Comparison of ENCODE assay signal across 11 cellular contexts in genomic region chr7:920351-921070, GRCh38. TPM values are rescaled to one million over a fixed set of nuclear protein-coding genes. Genes with fewer than 3 reads are reported as not detected.
DNase-seq lines count a peak whose midpoint lies in the region; ATAC-seq and TF ChIP-seq lines count a peak whose summit lies in the region.
"Had no signal": no experiment of that assay in that cellular context is flagged by ENCODE, and none has a peak within 500 bp of the region (broad histone marks: within the 10 kb centered on the region; RNA-seq: fewer than 3 reads in every experiment).

No MANE protein-coding gene starts in this region.

- no peak overlapping the region for H3K18ac ChIP-seq in trophoblast cell (ENCODE audit: low read length)

- H3K4me1 ChIP-seq in trophoblast cell (ENCODE audit: control insufficient read depth in 1 of 2, insufficient read depth in 2 of 2, low read length in 2 of 2): peaks cover 2 to 6% of the 10 kb centered on the region in 2 experiments
- H3K4me1 ChIP-seq: psoas muscle had no signal

- no peak for ATAC-seq in CD4-positive, alpha-beta T cell (ENCODE audit: poor library complexity)
- ATAC-seq in T-helper 17 cell: no peak
- no peak for ATAC-seq in HG03108 (IDR thresholded peaks at IDR 0.05; ENCODE audit: unreplicated experiment)
- ATAC-seq in GM21717 (IDR thresholded peaks at IDR 0.05; ENCODE audit: unreplicated experiment): no peak
- ATAC-seq in GM21515 (IDR thresholded peaks at IDR 0.05; ENCODE audit: unreplicated experiment): no peak
- ATAC-seq: psoas muscle had no signal

- no peak overlapping the region for H3K4ac ChIP-seq in trophoblast cell (ENCODE audit: low read depth, low read length)

- H3K4me3 Mint-ChIP-seq in CD4-positive, alpha-beta T cell: peak overlapping the region; percentile 58
- H3K4me3 Mint-ChIP-seq in T-helper 17 cell: peak overlapping the region; percentile 93

- H3K36me3 Mint-ChIP-seq in CD4-positive, alpha-beta T cell (ENCODE audit: low read depth): no peaks in the 10 kb centered on the region
- peaks cover 2% of the 10 kb centered on the region for H3K36me3 Mint-ChIP-seq in T-helper 17 cell (ENCODE audit: low read depth)

- H3K27ac ChIP-seq in CD4-positive, alpha-beta T cell (ENCODE audit: low read depth, low read length): no peak overlapping the region
- H3K27ac ChIP-seq in dorsolateral prefrontal cortex: peak overlapping the region in 58 of 59 donors; percentile 4 to 91 (median 78)
- H3K27ac ChIP-seq in trophoblast cell (ENCODE audit: low read depth, low read length): no peak overlapping the region
- H3K27ac ChIP-seq: psoas muscle, SJSA1 had no signal

- no peaks in the 10 kb centered on the region for H3K79me2 ChIP-seq in trophoblast cell (ENCODE audit: control insufficient read depth, insufficient read depth, low read length, poor library complexity)

- no peak overlapping the region for H2BK5ac ChIP-seq in trophoblast cell (ENCODE audit: low read depth, low read length, poor library complexity)

- peaks cover 30% of the 10 kb centered on the region for H3K4me1 Mint-ChIP-seq in CD4-positive, alpha-beta T cell (ENCODE audit: low read depth)
- H3K4me1 Mint-ChIP-seq in T-helper 17 cell: peaks cover 26% of the 10 kb centered on the region

- H3K79me1 ChIP-seq in trophoblast cell (ENCODE audit: low read length): no peaks in the 10 kb centered on the region

- peak in 3 of 10 experiments; percentile 1 to 33 (median 1) for DNase-seq in CD4-positive, alpha-beta T cell
- DNase-seq in T-helper 17 cell (peak in 1 of 3 donors; percentile 7), dorsolateral prefrontal cortex (peak in 9 of 10 donors; percentile 21 to 72 (median 47)), trophoblast cell (peak; percentile 36 to 47), GF-D8 (lab: John Stamatoyannopoulos, UW) (no peak)
- DNase-seq: DMS79 had no signal

- CTCF ChIA-PET in CD4-positive, alpha-beta T cell (lab: Charles Lee): interaction anchor here (1.7 kb wide), 1 partner anchor 73 kb away, joined by 4 read pairs; no protein-coding TSS in a partner anchor

- H3K9me3 Mint-ChIP-seq in CD4-positive, alpha-beta T cell: no peaks in the 10 kb centered on the region

- no peak overlapping the region for H4K8ac ChIP-seq in trophoblast cell (ENCODE audit: low read depth, low read length)

- no peak overlapping the region for H3K14ac ChIP-seq in trophoblast cell (ENCODE audit: low read length)

- intact Hi-C loops in CD4-positive, alpha-beta T cell (cut with DNase I, micrococcal nuclease): loop anchor here in 1 of 2 experiments (1.0 kb wide), 1 partner anchor 12 kb away; no protein-coding TSS in a partner anchor
- intact Hi-C loops in dorsolateral prefrontal cortex (cut with DNase I): no loop called here

- H3K27me3 Mint-ChIP-seq in CD4-positive, alpha-beta T cell: no peaks in the 10 kb centered on the region
- no peaks in the 10 kb centered on the region for H3K27me3 Mint-ChIP-seq in T-helper 17 cell

- H3K36me3 ChIP-seq in trophoblast cell (ENCODE audit: control insufficient read depth in 1 of 2, insufficient read depth in 2 of 2, low read length in 2 of 2): no peaks in the 10 kb centered on the region
- H3K36me3 ChIP-seq: SJSA1 had no signal

- H3K9ac ChIP-seq in trophoblast cell (ENCODE audit: low read length): no peak overlapping the region

- no peak overlapping the region for H2AFZ ChIP-seq in trophoblast cell (ENCODE audit: insufficient read depth, low read length, poor library complexity)

- H3K27ac Mint-ChIP-seq in CD4-positive, alpha-beta T cell: peak overlapping the region; percentile 73
- peak overlapping the region; percentile 90 for H3K27ac Mint-ChIP-seq in T-helper 17 cell

- H3K4me2 ChIP-seq in trophoblast cell (ENCODE audit: low read length): no peak overlapping the region

- WGBS in trophoblast cell (ENCODE audit: extremely low coverage, insufficient coverage, insufficient read length): no CpG with 5 or more reads among the region's 40 CpGs

- H4K91ac ChIP-seq in trophoblast cell (ENCODE audit: low read depth, low read length): no peak overlapping the region

- H3K9me3 ChIP-seq in CD4-positive, alpha-beta T cell (ENCODE audit: control insufficient read depth, low read length): no peaks in the 10 kb centered on the region
- H3K9me3 ChIP-seq in T-helper 17 cell (ENCODE audit: control insufficient read depth, low read length, poor library complexity, severe bottlenecking): no peaks in the 10 kb centered on the region
- H3K9me3 ChIP-seq in trophoblast cell (ENCODE audit: insufficient read depth, low read depth, low read length): no peaks in the 10 kb centered on the region
- H3K9me3 ChIP-seq: psoas muscle, SJSA1 had no signal

- no peaks in the 10 kb centered on the region for H3K27me3 ChIP-seq in CD4-positive, alpha-beta T cell (ENCODE audit: control insufficient read depth, insufficient read depth, low read length)
- no peaks in the 10 kb centered on the region for H3K27me3 ChIP-seq in dorsolateral prefrontal cortex
- no peaks in the 10 kb centered on the region for H3K27me3 ChIP-seq in trophoblast cell (ENCODE audit: insufficient read depth, low read length)

- H3K4me3 ChIP-seq in dorsolateral prefrontal cortex (no peak overlapping the region), trophoblast cell (ENCODE audit: low read depth, low read length) (no peak overlapping the region)
- H3K4me3 ChIP-seq: psoas muscle, SJSA1 had no signal

- no peak overlapping the region for H2AK5ac ChIP-seq in trophoblast cell (ENCODE audit: low read length)

- H4K12ac ChIP-seq in trophoblast cell (ENCODE audit: low read depth, low read length): no peak overlapping the region

- no peak overlapping the region for H2BK12ac ChIP-seq in trophoblast cell (ENCODE audit: low read length)

- H3K23ac ChIP-seq in trophoblast cell (ENCODE audit: low read length): no peak overlapping the region

- no peak overlapping the region for H2BK120ac ChIP-seq in trophoblast cell (ENCODE audit: insufficient read depth, low read length, poor library complexity)

- POLR2A ChIA-PET in CD4-positive, alpha-beta T cell (lab: Charles Lee): interaction anchor here (3.2 kb wide), 1 partner anchor 54 kb away, joined by 79 read pairs; the partner anchor contains the start of gene COX19

- no peak for TF ChIP-seq CTCF in CD4-positive, alpha-beta T cell (IDR thresholded peaks at IDR 0.05)
- TF ChIP-seq CTCF in dorsolateral prefrontal cortex (IDR thresholded peaks at IDR 0.05 in 54 of 56, conservative IDR thresholded peaks at IDR 0.05 in 2 of 56; ENCODE audit: low read depth in 1 of 56, partially characterized antibody in 56 of 56): no peak

RNA-seq across cellular contexts. Expression of gene ADAP1, which starts 34.0 kb away (rescaled TPM):
- total RNA-seq in CD4-positive, alpha-beta T cell: 1 to 10 TPM; 6.8 to 7.2 TPM
- total RNA-seq in T-helper 17 cell: 10 to 100 TPM in 1 of 2 donors, 1 to 10 TPM in 1; 6.7 to 15.4 TPM
- 100 to 1,000 TPM in 118 of 120 experiments, 10 to 100 TPM in 2; 97.0 to 199 (median 136) TPM for total RNA-seq in dorsolateral prefrontal cortex
- 1.0 and 1.4 TPM in 2 replicates for polyA plus RNA-seq in trophoblast cell (2013)

RNA-seq across cellular contexts. Expression of gene GET4, which starts 44.2 kb away (rescaled TPM):
- total RNA-seq in CD4-positive, alpha-beta T cell: 10 to 100 TPM; 84.4 to 96.4 TPM
- total RNA-seq in T-helper 17 cell (10 to 100 TPM; 58.5 to 81.0 TPM), dorsolateral prefrontal cortex (10 to 100 TPM; 25.4 to 54.1 (median 40.7) TPM)
- 81.6 and 84.3 TPM in 2 replicates for polyA plus RNA-seq in trophoblast cell (2013)

RNA-seq across cellular contexts. Expression of gene COX19, which starts 54.8 kb away (rescaled TPM):
- total RNA-seq in CD4-positive, alpha-beta T cell: 10 to 100 TPM; 47.7 to 51.8 TPM
- total RNA-seq in T-helper 17 cell: 10 to 100 TPM; 40.1 to 43.2 TPM
- 10 to 100 TPM; 11.2 to 38.9 (median 18.5) TPM for total RNA-seq in dorsolateral prefrontal cortex
- polyA plus RNA-seq in trophoblast cell (2013): 8.3 and 8.4 TPM in 2 replicates

Comparison
In these comparisons a context has a peak if more than half of its experiments do, and no peak if none do; other contexts are left out.
1. H3K27ac ChIP-seq: peak in dorsolateral prefrontal cortex (58 of 59); none in CD4-positive, alpha-beta T cell (single experiment) and trophoblast cell (single experiment).
2. RNA of gene ADAP1, which starts 34.0 kb away (total RNA-seq): 97.0 to 199 TPM in dorsolateral prefrontal cortex; 6.7 to 15.4 TPM in T-helper 17 cell and 6.8 to 7.2 TPM in CD4-positive, alpha-beta T cell; every median in the first group is over 4 times any median in the second.